ENCODE assay signal across 27 cellular contexts in genomic region chr3:134277271-134277670, GRCh38.
"Had no signal": no experiment of that assay in that cellular context is flagged by ENCODE, and none has a peak within 500 bp of the region (broad histone marks: within the 10 kb centered on the region; RNA-seq: fewer than 3 reads in every experiment).

No MANE protein-coding gene starts in this region.

- H3K4me1 Mint-ChIP-seq: naive B cell; natural killer cell; stimulated activated memory B cell treated with anti-CD40 and anti-IgM and Interleukin-4, amounts not matched to agents 10 μg/mL and 1 μg/mL and 100 μg/mL, for 72 hours; stimulated activated naive CD8-positive, alpha-beta T cell treated with anti-CD3 and anti-CD28 coated beads, Interleukin-15, amount 100 ng/mL, for 72 hours had no signal

- H3K9me3 Mint-ChIP-seq: natural killer cell; stimulated activated naive CD8-positive, alpha-beta T cell treated with anti-CD3 and anti-CD28 coated beads, Interleukin-15, amount 100 ng/mL, for 72 hours had no signal

- H3K4me1 ChIP-seq: prostate gland, transverse colon had no signal

- H3K27ac ChIP-seq: left lung, lower lobe of right lung, pancreas, prostate gland, skin epidermis, transverse colon, upper lobe of right lung had no signal

- H3K4me3 Mint-ChIP-seq: naive B cell; natural killer cell; stimulated activated memory B cell treated with anti-CD40 and anti-IgM and Interleukin-4, amounts not matched to agents 10 μg/mL and 1 μg/mL and 100 μg/mL, for 72 hours; stimulated activated naive CD8-positive, alpha-beta T cell treated with anti-CD3 and anti-CD28 coated beads, Interleukin-15, amount 100 ng/mL, for 72 hours had no signal

- H3K36me3 Mint-ChIP-seq: natural killer cell had no signal

- H3K4me3 ChIP-seq: left lung, lower lobe of right lung, pancreas, prostate gland, skin epidermis, transverse colon, upper lobe of right lung had no signal

- DNase-seq: head of caudate nucleus; hippocampal formation; kidney glomerular epithelial cell; left cardiac atrium; left lung; lower lobe of right lung; mammary epithelial cell; mesenchymal stem cell; naive B cell; natural killer cell; nucleus accumbens; pancreas; posterior cingulate gyrus; retina; right cardiac atrium; stimulated activated CD4-positive, alpha-beta T cell treated with anti-CD3 and anti-CD28 coated beads, Interleukin-1b, Interleukin-23, amount 100 ng/mL, for 48 hours; stimulated activated CD4-positive, alpha-beta T cell treated with anti-CD3 and anti-CD28 coated beads, Interleukin-2, amount 100 ng/mL, for 48 hours; stimulated activated CD4-positive, alpha-beta T cell treated with anti-CD3 and anti-CD28 coated beads, Interleukin-4, amount 100 ng/mL, for 4 hours; stimulated activated CD8-positive, alpha-beta memory T cell treated with anti-CD3 and anti-CD28 coated beads, Interleukin-4, amount 100 ng/mL, for 48 hours; stimulated activated naive CD4-positive, alpha-beta T cell treated with Interleukin-2 at 50 U/mL for 16 hours; stimulated activated naive CD8-positive, alpha-beta T cell treated with anti-CD3 and anti-CD28 coated beads, Interleukin-15, amount 100 ng/mL, for 72 hours; substantia nigra; transverse colon; upper lobe of right lung had no signal

- H3K27me3 ChIP-seq: left lung, pancreas, transverse colon, upper lobe of right lung had no signal

- H3K9me3 ChIP-seq: left lung, lower lobe of right lung, pancreas, prostate gland, transverse colon, upper lobe of right lung had no signal

- H3K27ac Mint-ChIP-seq: naive B cell; natural killer cell; stimulated activated memory B cell treated with anti-CD40 and anti-IgM and Interleukin-4, amounts not matched to agents 10 μg/mL and 1 μg/mL and 100 μg/mL, for 72 hours; stimulated activated naive CD8-positive, alpha-beta T cell treated with anti-CD3 and anti-CD28 coated beads, Interleukin-15, amount 100 ng/mL, for 72 hours had no signal

- H3K36me3 ChIP-seq: left lung, lower lobe of right lung, pancreas, prostate gland, transverse colon, upper lobe of right lung had no signal
